Comparison of ENCODE assay signal across 35 cellular contexts in genomic region chr5:179472641-179473040, GRCh38.
"Had no signal": no experiment of that assay in that cellular context is flagged by ENCODE, and none has a peak within 500 bp of the region (broad histone marks: within the 10 kb centered on the region; RNA-seq: fewer than 3 reads in every experiment).

No MANE protein-coding gene starts in this region.

- H3K27ac ChIP-seq: adrenal gland, body of pancreas, esophagus muscularis mucosa, foreskin keratinocyte, gastrocnemius medialis had no signal

- DNase-seq: activated CD4-positive, alpha-beta memory T cell treated with anti-CD3 and anti-CD28 coated beads for 36 hours; activated CD4-positive, alpha-beta T cell treated with anti-CD3 and anti-CD28 coated beads for 36 hours; activated CD4-positive, alpha-beta T cell treated with anti-CD3 and anti-CD28 coated beads, Interleukin-2, amount 10 ng/mL, durations not matched to agents 24 days and 14 days; activated CD4-positive, CD25-positive, alpha-beta regulatory T cell; activated CD4-positive, CD25-positive, alpha-beta regulatory T cell treated with anti-CD3 and anti-CD28 coated beads, Interleukin-2, amount 50 U/mL, for 72 hours; activated CD8-positive, alpha-beta memory T cell treated with anti-CD3 and anti-CD28 coated beads, Interleukin-2, amount 10 ng/mL, durations not matched to agents 7 days and 5 days; activated CD8-positive, alpha-beta memory T cell treated with anti-CD3 and anti-CD28 coated beads, Interleukin-2, amount 50 U/mL, for 4 hours; activated CD8-positive, alpha-beta T cell treated with anti-CD3 and anti-CD28 coated beads, Interleukin-2, amount 10 ng/mL, durations not matched to agents 7 days and 5 days; activated effector memory CD4-positive, alpha-beta T cell treated with anti-CD3 and anti-CD28 coated beads, Interleukin-2, amount 50 U/mL, for 16 hours; activated naive CD4-positive, alpha-beta T cell treated with anti-CD3 and anti-CD28 coated beads for 36 hours; activated naive CD8-positive, alpha-beta T cell treated with anti-CD3 and anti-CD28 coated beads for 36 hours; activated naive CD8-positive, alpha-beta T cell treated with anti-CD3 and anti-CD28 coated beads, Interleukin-2, amount 50 U/mL, for 24 hours; activated T-cell treated with anti-CD3 and anti-CD28 coated beads, Interleukin-2, amount 50 U/mL, for 1 hour; activated T-cell treated with anti-CD3 and anti-CD28 coated beads, Interleukin-2, amount 50 U/mL, for 48 hours; adrenal gland; amygdala; body of pancreas; caudate nucleus; cortex of kidney; dermis blood vessel endothelial cell; effector CD4-positive, alpha-beta T cell; effector memory CD8-positive, alpha-beta T cell; erythroblast; foreskin keratinocyte; gastrocnemius medialis; glutamatergic neuron; T-cell; T1000 had no signal

- H3K4me3 Mint-ChIP-seq: activated CD4-positive, alpha-beta memory T cell treated with anti-CD3 and anti-CD28 coated beads for 36 hours; activated CD4-positive, alpha-beta T cell treated with anti-CD3 and anti-CD28 coated beads for 36 hours; activated CD4-positive, alpha-beta T cell treated with anti-CD3 and anti-CD28 coated beads, Interleukin-2, amount 10 ng/mL, durations not matched to agents 24 days and 14 days; activated CD8-positive, alpha-beta memory T cell treated with anti-CD3 and anti-CD28 coated beads, Interleukin-2, amount 10 ng/mL, durations not matched to agents 7 days and 5 days; activated CD8-positive, alpha-beta T cell treated with anti-CD3 and anti-CD28 coated beads, Interleukin-2, amount 10 ng/mL, durations not matched to agents 7 days and 5 days; activated naive CD4-positive, alpha-beta T cell treated with anti-CD3 and anti-CD28 coated beads for 36 hours; activated naive CD4-positive, alpha-beta T cell treated with anti-CD3 and anti-CD28 coated beads, Interleukin-2, amount 50 U/mL, for 24 hours; activated naive CD8-positive, alpha-beta T cell treated with anti-CD3 and anti-CD28 coated beads for 36 hours; activated naive CD8-positive, alpha-beta T cell treated with anti-CD3 and anti-CD28 coated beads, Interleukin-2, amount 50 U/mL, for 24 hours; activated T-helper 1 cell treated with anti-CD3 and anti-CD28 coated beads, Interleukin-12 subunit alpha, Interleukin-12 subunit beta, Interleukin-2, Interleukin-4 antibody, amounts not matched to agents 30 ng/mL and 10 ng/mL and 1 ng/mL, durations not matched to agents 14 hours and 24 hours and 36 hours; effector memory CD8-positive, alpha-beta T cell; T-cell; T-helper 1 cell treated with Interleukin-12 subunit alpha and Interleukin-12 subunit beta and Interleukin-4 antibody, amounts not matched to agents 30 μg/mL and 1 μg/mL, for 36 hours; T-helper 2 cell treated with Interferon-gamma antibody and Interleukin-4, amounts not matched to agents 5 μg/mL and 100 μg/mL, for 36 hours had no signal

- H3K36me3 ChIP-seq: adrenal gland, esophagus muscularis mucosa, gastrocnemius medialis had no signal

- H3K4me1 Mint-ChIP-seq: activated CD4-positive, alpha-beta T cell treated with anti-CD3 and anti-CD28 coated beads for 36 hours; activated CD4-positive, alpha-beta T cell treated with anti-CD3 and anti-CD28 coated beads, Interleukin-2, amount 10 ng/mL, durations not matched to agents 24 days and 14 days; activated CD8-positive, alpha-beta memory T cell treated with anti-CD3 and anti-CD28 coated beads, Interleukin-2, amount 10 ng/mL, durations not matched to agents 7 days and 5 days; activated naive CD4-positive, alpha-beta T cell treated with anti-CD3 and anti-CD28 coated beads, Interleukin-2, amount 50 U/mL, for 24 hours; activated naive CD8-positive, alpha-beta T cell treated with anti-CD3 and anti-CD28 coated beads for 36 hours; activated naive CD8-positive, alpha-beta T cell treated with anti-CD3 and anti-CD28 coated beads, Interleukin-2, amount 50 U/mL, for 24 hours; T-cell had no signal

- ATAC-seq: activated CD4-positive, alpha-beta T cell treated with anti-CD3 and anti-CD28 coated beads for 36 hours; activated CD8-positive, alpha-beta memory T cell treated with anti-CD3 and anti-CD28 coated beads, Interleukin-2, amount 10 ng/mL, durations not matched to agents 7 days and 5 days; activated CD8-positive, alpha-beta T cell treated with anti-CD3 and anti-CD28 coated beads, Interleukin-2, amount 10 ng/mL, durations not matched to agents 7 days and 5 days; activated naive CD8-positive, alpha-beta T cell treated with anti-CD3 and anti-CD28 coated beads, Interleukin-2, amount 50 U/mL, for 24 hours; body of pancreas; effector memory CD8-positive, alpha-beta T cell; foreskin keratinocyte; gastrocnemius medialis; T-cell had no signal

- H3K27ac Mint-ChIP-seq: activated CD4-positive, alpha-beta memory T cell treated with anti-CD3 and anti-CD28 coated beads for 36 hours; activated CD4-positive, alpha-beta T cell treated with anti-CD3 and anti-CD28 coated beads for 36 hours; activated CD4-positive, alpha-beta T cell treated with anti-CD3 and anti-CD28 coated beads, Interleukin-2, amount 10 ng/mL, durations not matched to agents 24 days and 14 days; activated CD8-positive, alpha-beta memory T cell treated with anti-CD3 and anti-CD28 coated beads, Interleukin-2, amount 10 ng/mL, durations not matched to agents 7 days and 5 days; activated CD8-positive, alpha-beta T cell treated with anti-CD3 and anti-CD28 coated beads, Interleukin-2, amount 10 ng/mL, durations not matched to agents 7 days and 5 days; activated naive CD4-positive, alpha-beta T cell treated with anti-CD3 and anti-CD28 coated beads for 36 hours; activated naive CD4-positive, alpha-beta T cell treated with anti-CD3 and anti-CD28 coated beads, Interleukin-2, amount 50 U/mL, for 24 hours; activated naive CD8-positive, alpha-beta T cell treated with anti-CD3 and anti-CD28 coated beads for 36 hours; activated naive CD8-positive, alpha-beta T cell treated with anti-CD3 and anti-CD28 coated beads, Interleukin-2, amount 50 U/mL, for 24 hours; activated T-helper 1 cell treated with anti-CD3 and anti-CD28 coated beads, Interleukin-12 subunit alpha, Interleukin-12 subunit beta, Interleukin-2, Interleukin-4 antibody, amounts not matched to agents 30 ng/mL and 10 ng/mL and 1 ng/mL, durations not matched to agents 14 hours and 24 hours and 36 hours; activated T-helper 2 cell treated with anti-CD3 and anti-CD28 coated beads, Interferon-gamma antibody, Interleukin-2, Interleukin-4, amounts not matched to agents 10 μg/mL and 5 μg/mL and 100 μg/mL, durations not matched to agents 14 hours and 24 hours and 36 hours; effector memory CD8-positive, alpha-beta T cell; T-cell; T-helper 1 cell treated with Interleukin-12 subunit alpha and Interleukin-12 subunit beta and Interleukin-4 antibody, amounts not matched to agents 30 μg/mL and 1 μg/mL, for 36 hours; T-helper 2 cell treated with Interferon-gamma antibody and Interleukin-4, amounts not matched to agents 5 μg/mL and 100 μg/mL, for 36 hours had no signal

- H3K4me3 ChIP-seq: adrenal gland, body of pancreas, esophagus muscularis mucosa, gastrocnemius medialis had no signal

- H3K4me1 ChIP-seq: body of pancreas, esophagus muscularis mucosa, foreskin keratinocyte, gastrocnemius medialis had no signal

- H3K27me3 Mint-ChIP-seq: activated CD4-positive, alpha-beta T cell treated with anti-CD3 and anti-CD28 coated beads, Interleukin-2, amount 10 ng/mL, durations not matched to agents 24 days and 14 days had no signal

- H3K9me3 ChIP-seq: adrenal gland, body of pancreas, esophagus muscularis mucosa, gastrocnemius medialis had no signal

- FAIRE-seq: colon had no signal

- H3K9me3 Mint-ChIP-seq: activated CD4-positive, alpha-beta memory T cell treated with anti-CD3 and anti-CD28 coated beads for 36 hours; activated CD4-positive, alpha-beta T cell treated with anti-CD3 and anti-CD28 coated beads, Interleukin-2, amount 10 ng/mL, durations not matched to agents 24 days and 14 days; activated naive CD4-positive, alpha-beta T cell treated with anti-CD3 and anti-CD28 coated beads for 36 hours; activated naive CD4-positive, alpha-beta T cell treated with anti-CD3 and anti-CD28 coated beads, Interleukin-2, amount 50 U/mL, for 24 hours; activated naive CD8-positive, alpha-beta T cell treated with anti-CD3 and anti-CD28 coated beads for 36 hours; activated naive CD8-positive, alpha-beta T cell treated with anti-CD3 and anti-CD28 coated beads, Interleukin-2, amount 50 U/mL, for 24 hours; activated T-helper 1 cell treated with anti-CD3 and anti-CD28 coated beads, Interleukin-12 subunit alpha, Interleukin-12 subunit beta, Interleukin-2, Interleukin-4 antibody, amounts not matched to agents 30 ng/mL and 10 ng/mL and 1 ng/mL, durations not matched to agents 14 hours and 24 hours and 36 hours; activated T-helper 2 cell treated with anti-CD3 and anti-CD28 coated beads, Interferon-gamma antibody, Interleukin-2, Interleukin-4, amounts not matched to agents 10 μg/mL and 5 μg/mL and 100 μg/mL, durations not matched to agents 14 hours and 24 hours and 36 hours; effector memory CD8-positive, alpha-beta T cell; T-cell; T-helper 1 cell treated with Interleukin-12 subunit alpha and Interleukin-12 subunit beta and Interleukin-4 antibody, amounts not matched to agents 30 μg/mL and 1 μg/mL, for 36 hours; T-helper 2 cell treated with Interferon-gamma antibody and Interleukin-4, amounts not matched to agents 5 μg/mL and 100 μg/mL, for 36 hours had no signal

- H3K27me3 ChIP-seq: adrenal gland, body of pancreas, foreskin keratinocyte, gastrocnemius medialis had no signal

- H3K36me3 Mint-ChIP-seq: activated CD4-positive, alpha-beta memory T cell treated with anti-CD3 and anti-CD28 coated beads for 36 hours; activated CD8-positive, alpha-beta memory T cell treated with anti-CD3 and anti-CD28 coated beads, Interleukin-2, amount 10 ng/mL, durations not matched to agents 7 days and 5 days; activated naive CD4-positive, alpha-beta T cell treated with anti-CD3 and anti-CD28 coated beads, Interleukin-2, amount 50 U/mL, for 24 hours; activated naive CD8-positive, alpha-beta T cell treated with anti-CD3 and anti-CD28 coated beads for 36 hours; T-cell had no signal
